ENCODE assay signal across 8 cellular contexts in genomic region chr17:59620518-59621259, GRCh38. TPM values are rescaled to one million over a fixed set of nuclear protein-coding genes. Genes with fewer than 3 reads are reported as not detected.
A peak's percentile ranks its signal among the peaks of the same experiment; 100 is the strongest.
DNase-seq lines count a peak whose midpoint lies in the region; ATAC-seq, FAIRE-seq and TF ChIP-seq lines count a peak whose summit lies in the region.

No MANE protein-coding gene starts in this region.

- POLR2A ChIA-PET in H1 (lab: Charles Lee; ENCODE audit: partially characterized antibody): interaction anchor here (0.6 to 4.1 kb wide), 11 partner anchors 8 to 254 kb away, joined by 3 to 25 read pairs (median 7); partner anchors contain the start of genes DHX40, PTRH2 and VMP1

- peak overlapping the region; percentile 98; the same call in 1 of the 2 replicates for H3K27ac ChIP-seq in H1 (ENCODE audit: low read depth, low read length)

- no peaks in the 10 kb centered on the region for H3K79me1 ChIP-seq in H1 (ENCODE audit: low read depth, low read length)

- TF ChIP-seq RAD21 in H1 (IDR thresholded peaks at IDR 0.05 in 1 of 2, conservative IDR thresholded peaks at IDR 0.05 in 1 of 2; ENCODE audit: low read depth in 2 of 2, low read length in 2 of 2): no peak

- H3K4me1 ChIP-seq in H1 (replicated peaks in 1 of 4; ENCODE audit: control insufficient read depth in 3 of 4, insufficient read depth in 4 of 4, low read length in 3 of 4): peaks cover 0 to 2% (median 0%) of the 10 kb centered on the region in 4 experiments; a peak in 1 of 7 replicates

- H2BK120ac ChIP-seq in H1 (replicated peaks; ENCODE audit: low read depth, low read length): no peak overlapping the region

- peak overlapping the region; percentile 87 to 88 for H3K4me2 ChIP-seq in H1 (ENCODE audit: insufficient read depth in 1 of 2, low read depth in 2 of 2, low read length in 2 of 2)

- H2AFZ ChIP-seq in H1 (ENCODE audit: low read length): no peak overlapping the region

- H2BK12ac ChIP-seq in H1 (ENCODE audit: low read depth, low read length): no peak overlapping the region

- TF ChIP-seq POLR2A in H1 (IDR thresholded peaks at IDR 0.05; ENCODE audit: control extremely low read depth in 1 of 2, low read depth in 2 of 2, low read length in 2 of 2): no peak

- peak overlapping the region; percentile 92 for H3K4me3 Mint-ChIP-seq in activated CD8-positive, alpha-beta memory T cell treated with anti-CD3 and anti-CD28 coated beads, Interleukin-2, amount 10 ng/mL, durations not matched to agents 7 days and 5 days
- H3K4me3 Mint-ChIP-seq in stimulated activated memory B cell treated with anti-CD40 and anti-IgM and Interleukin-4, amounts not matched to agents 10 μg/mL and 1 μg/mL and 100 μg/mL, for 72 hours: peak overlapping the region; percentile 83

- H4K91ac ChIP-seq in H1 (replicated peaks; ENCODE audit: insufficient read length, low read length): no peak overlapping the region

- H2AK5ac ChIP-seq in H1 (ENCODE audit: low read depth, low read length): no peak overlapping the region

- peak overlapping the region; percentile 54; the same call in 1 of the 2 replicates for H3K18ac ChIP-seq in H1 (ENCODE audit: extremely low read depth, low read length)

- no peak overlapping the region for H3K4ac ChIP-seq in H1 (replicated peaks; ENCODE audit: insufficient read length, low read depth, low read length)

- no peak for ATAC-seq in activated CD4-positive, CD25-positive, alpha-beta regulatory T cell treated with anti-CD3 and anti-CD28 coated beads, Interleukin-2, amount 50 U/mL, for 24 hours
- no peak for ATAC-seq in activated CD8-positive, alpha-beta memory T cell treated with anti-CD3 and anti-CD28 coated beads, Interleukin-2, amount 10 ng/mL, durations not matched to agents 7 days and 5 days
- no peak for ATAC-seq in stimulated activated memory B cell treated with anti-CD40 and anti-IgM and Interleukin-4, amounts not matched to agents 10 μg/mL and 1 μg/mL and 100 μg/mL, for 72 hours

- peaks cover 54% of the 10 kb centered on the region for H3K4me1 Mint-ChIP-seq in activated CD8-positive, alpha-beta memory T cell treated with anti-CD3 and anti-CD28 coated beads, Interleukin-2, amount 10 ng/mL, durations not matched to agents 7 days and 5 days
- peaks cover 61% of the 10 kb centered on the region for H3K4me1 Mint-ChIP-seq in stimulated activated memory B cell treated with anti-CD40 and anti-IgM and Interleukin-4, amounts not matched to agents 10 μg/mL and 1 μg/mL and 100 μg/mL, for 72 hours

- H3K23ac ChIP-seq in H1 (ENCODE audit: insufficient read length): no peak overlapping the region

- H4K8ac ChIP-seq in H1 (ENCODE audit: extremely low read depth, insufficient read depth, low read length): no peak overlapping the region

- no peaks in the 10 kb centered on the region for H3K27me3 ChIP-seq in H1 (replicated peaks in 1 of 4; ENCODE audit: control insufficient read depth in 3 of 4, extremely low read depth in 1 of 4, insufficient read depth in 3 of 4, low read length in 3 of 4)

- no peaks in the 10 kb centered on the region for H3K9me3 Mint-ChIP-seq in activated CD8-positive, alpha-beta memory T cell treated with anti-CD3 and anti-CD28 coated beads, Interleukin-2, amount 10 ng/mL, durations not matched to agents 7 days and 5 days (ENCODE audit: low read depth)
- no peaks in the 10 kb centered on the region for H3K9me3 Mint-ChIP-seq in stimulated activated memory B cell treated with anti-CD40 and anti-IgM and Interleukin-4, amounts not matched to agents 10 μg/mL and 1 μg/mL and 100 μg/mL, for 72 hours

- peak overlapping the region; percentile 99; the same call in 1 of the 2 replicates for H2BK5ac ChIP-seq in H1 (ENCODE audit: low read depth, low read length)

- TF ChIP-seq EP300 in H1 (IDR thresholded peaks at IDR 0.05; ENCODE audit: borderline replicate concordance in 1 of 2, low read depth in 2 of 2, low read length in 2 of 2): no peak

- no peak overlapping the region for H2BK20ac ChIP-seq in H1 (ENCODE audit: low read length)

- H3K14ac ChIP-seq in H1 (ENCODE audit: insufficient read length): no peak overlapping the region

- H3K9me3 ChIP-seq in H1 (ENCODE audit: insufficient read depth in 2 of 2, low read depth in 1 of 2, low read length in 1 of 2): no peaks in the 10 kb centered on the region

- peak overlapping the region; percentile 51 to 94 (median 80) for H3K4me3 ChIP-seq in H1 (ENCODE audit: extremely low read depth in 1 of 4, insufficient read depth in 2 of 4, low read depth in 3 of 4, low read length in 4 of 4)

- H3K56ac ChIP-seq in H1 (replicated peaks; ENCODE audit: insufficient read length, low read depth, low read length): peak overlapping the region; percentile 95

- peaks cover 4% of the 10 kb centered on the region; the same call in 1 of the 2 replicates for H3K23me2 ChIP-seq in H1 (ENCODE audit: low read depth, low read length)

- peak in 3 of 4 experiments; percentile 2 to 11 (median 7) for DNase-seq in activated CD4-positive, CD25-positive, alpha-beta regulatory T cell (lab: John Stamatoyannopoulos, UW)
- DNase-seq in NCI-H69 (lab: John Stamatoyannopoulos, UW) (peak; percentile 88), H1 (ENCODE audit: low read depth in 1 of 2, low spot score in 2 of 2) (no peak), mucosa of gallbladder (ENCODE audit: low spot score) (peak; percentile 30), NCI-H446 treated with DMSO at 0.1 percent for 48 hours (lab: John Stamatoyannopoulos, UW) (no peak)
- DNase-seq in activated CD8-positive, alpha-beta memory T cell treated with anti-CD3 and anti-CD28 coated beads, Interleukin-2, amount 10 ng/mL, durations not matched to agents 7 days and 5 days: peak; percentile 82

- no peak overlapping the region for H4K5ac ChIP-seq in H1 (ENCODE audit: insufficient read length, low read depth, low read length)

- no peak for TF ChIP-seq CTCF in H1 (IDR thresholded peaks at IDR 0.05; ENCODE audit: control extremely low read depth in 1 of 3, insufficient read depth in 1 of 3, low read depth in 1 of 3, low read length in 3 of 3)

- 11% methylated on average over 10 of the region's 14 CpGs; no CpG with 5 or more reads in 1 of the 2 experiments for WGBS in H1 (ENCODE audit: extremely low coverage in 1 of 2, insufficient coverage in 1 of 2, insufficient read length in 1 of 2, insufficient replicate concordance in 2 of 2, low coverage in 1 of 2, low lambda C conversion rate in 2 of 2, missing lambda C conversion rate in 1 of 2), 2 experiments

- H4K20me1 ChIP-seq in H1 (replicated peaks in 1 of 2; ENCODE audit: control insufficient read depth in 1 of 2, insufficient read depth in 2 of 2, low read length in 2 of 2): peaks cover 1 to 5% of the 10 kb centered on the region in 2 experiments

- peak overlapping the region; percentile 71 to 98 (median 86) for H3K9ac ChIP-seq in H1 (replicated peaks in 1 of 4; ENCODE audit: extremely low read depth in 1 of 4, low read depth in 3 of 4, low read length in 3 of 4)

- no peak for FAIRE-seq in H1 (lab: Jason Lieb, UNC)

- H3K36me3 ChIP-seq in H1 (ENCODE audit: control insufficient read depth in 2 of 4, insufficient read depth in 4 of 4, low read length in 3 of 4): no peaks in the 10 kb centered on the region

- CTCF ChIA-PET in activated CD8-positive, alpha-beta memory T cell treated with anti-CD3 and anti-CD28 coated beads, Interleukin-2, amount 10 ng/mL, durations not matched to agents 7 days and 5 days (lab: Charles Lee): no interaction called here
- CTCF ChIA-PET in H1 (lab: Charles Lee; ENCODE audit: partially characterized antibody): interaction anchor here (0.6 to 2.8 kb wide), 4 partner anchors 13 to 310 kb away, joined by 3 to 15 read pairs (median 4); no protein-coding TSS in a partner anchor

- H3K36me3 Mint-ChIP-seq in activated CD8-positive, alpha-beta memory T cell treated with anti-CD3 and anti-CD28 coated beads, Interleukin-2, amount 10 ng/mL, durations not matched to agents 7 days and 5 days: peaks cover 18% of the 10 kb centered on the region
- peaks cover 5% of the 10 kb centered on the region for H3K36me3 Mint-ChIP-seq in stimulated activated memory B cell treated with anti-CD40 and anti-IgM and Interleukin-4, amounts not matched to agents 10 μg/mL and 1 μg/mL and 100 μg/mL, for 72 hours

- H3K79me2 ChIP-seq in H1 (ENCODE audit: control insufficient read depth in 1 of 2, insufficient read depth in 2 of 2, low read length in 2 of 2): peaks cover 49 to 58% of the 10 kb centered on the region in 2 experiments

- H2BK15ac ChIP-seq in H1 (ENCODE audit: low read length): no peak overlapping the region

- peak overlapping the region; percentile 97 for H3K27ac Mint-ChIP-seq in activated CD8-positive, alpha-beta memory T cell treated with anti-CD3 and anti-CD28 coated beads, Interleukin-2, amount 10 ng/mL, durations not matched to agents 7 days and 5 days
- peak overlapping the region; percentile 95 for H3K27ac Mint-ChIP-seq in stimulated activated memory B cell treated with anti-CD40 and anti-IgM and Interleukin-4, amounts not matched to agents 10 μg/mL and 1 μg/mL and 100 μg/mL, for 72 hours

- no peaks in the 10 kb centered on the region for H3K27me3 Mint-ChIP-seq in activated CD8-positive, alpha-beta memory T cell treated with anti-CD3 and anti-CD28 coated beads, Interleukin-2, amount 10 ng/mL, durations not matched to agents 7 days and 5 days
- H3K27me3 Mint-ChIP-seq in stimulated activated memory B cell treated with anti-CD40 and anti-IgM and Interleukin-4, amounts not matched to agents 10 μg/mL and 1 μg/mL and 100 μg/mL, for 72 hours: no peaks in the 10 kb centered on the region

RNA-seq across cellular contexts. Expression of gene CLTC, which starts 1.0 kb away (rescaled TPM):
- total RNA-seq in activated CD8-positive, alpha-beta memory T cell treated with anti-CD3 and anti-CD28 coated beads, Interleukin-2, amount 10 ng/mL, durations not matched to agents 7 days and 5 days: 100 to 1,000 TPM; 126 to 162 TPM
- total RNA-seq in H1 (2021; fragmentation: NEBNext Ultra II Directional; extraction: Animal tissue kit (Norgen Biotek cat#: 25700)): 279 and 283 TPM in 2 replicates
- polyA plus RNA-seq in H1 (2011; rRNA removed): 93.0 and 175 TPM in 2 replicates
- polyA plus RNA-seq in H1 (2011; cell fraction: cytosol; rRNA removed): 139 TPM
- polyA plus RNA-seq in H1 (2011; cell fraction: nucleus; rRNA removed): 116 TPM
- 144 to 233 TPM (median 173 TPM) in 4 replicates for polyA plus RNA-seq in H1 (2012, experiment 1 of 2)
- polyA plus RNA-seq in H1 (2012, experiment 2 of 2): 7.7 TPM
- 121 TPM for polyA plus RNA-seq in H1 (2013, experiment 1 of 2)
- 109 TPM for polyA plus RNA-seq in H1 (2013, experiment 2 of 2)
- 499 and 773 TPM in 2 replicates for polyA minus RNA-seq in H1 (2011; rRNA and poly(A)+ RNA removed)
- 240 TPM for polyA minus RNA-seq in H1 (2011; cell fraction: cytosol; rRNA and poly(A)+ RNA removed)
- 257 TPM for polyA minus RNA-seq in H1 (2011; cell fraction: nucleus; rRNA and poly(A)+ RNA removed)
- 246 TPM for total RNA-seq in mucosa of gallbladder

RNA-seq across cellular contexts. Expression of gene DHX40, which starts 55.3 kb away (rescaled TPM):
- 10 to 100 TPM; 17.1 to 18.0 TPM for total RNA-seq in activated CD8-positive, alpha-beta memory T cell treated with anti-CD3 and anti-CD28 coated beads, Interleukin-2, amount 10 ng/mL, durations not matched to agents 7 days and 5 days
- total RNA-seq in H1 (2021; fragmentation: NEBNext Ultra II Directional; extraction: Animal tissue kit (Norgen Biotek cat#: 25700)): 28.3 and 28.5 TPM in 2 replicates
- 7.5 and 13.5 TPM in 2 replicates for polyA plus RNA-seq in H1 (2011; rRNA removed)
- polyA plus RNA-seq in H1 (2011; cell fraction: cytosol; rRNA removed): 16.4 TPM
- 6.0 TPM for polyA plus RNA-seq in H1 (2011; cell fraction: nucleus; rRNA removed)
- 19.5 to 27.7 TPM (median 20.9 TPM) in 4 replicates for polyA plus RNA-seq in H1 (2012, experiment 1 of 2)
- 1.3 TPM for polyA plus RNA-seq in H1 (2012, experiment 2 of 2)
- 14.8 TPM for polyA plus RNA-seq in H1 (2013, experiment 1 of 2)
- 14.9 TPM for polyA plus RNA-seq in H1 (2013, experiment 2 of 2)
- polyA minus RNA-seq in H1 (2011; rRNA and poly(A)+ RNA removed): 22.8 and 29.6 TPM in 2 replicates
- polyA minus RNA-seq in H1 (2011; cell fraction: cytosol; rRNA and poly(A)+ RNA removed): 25.8 TPM
- 23.5 TPM for polyA minus RNA-seq in H1 (2011; cell fraction: nucleus; rRNA and poly(A)+ RNA removed)
- 33.2 TPM for total RNA-seq in mucosa of gallbladder

Comparison
In these comparisons a context has a peak if more than half of its experiments do, and no peak if none do; other contexts are left out.
1. DNase-seq: peak in activated CD4-positive, CD25-positive, alpha-beta regulatory T cell (3 of 4), NCI-H69 (single experiment), activated CD8-positive, alpha-beta memory T cell treated with anti-CD3 and anti-CD28 coated beads, Interleukin-2, amount 10 ng/mL, durations not matched to agents 7 days and 5 days (single experiment) and mucosa of gallbladder (single experiment); none in H1 (0 of 2) and NCI-H446 treated with DMSO at 0.1 percent for 48 hours (single experiment).